ENCODE assay signal across 26 cellular contexts in the genomic region with DNA sequence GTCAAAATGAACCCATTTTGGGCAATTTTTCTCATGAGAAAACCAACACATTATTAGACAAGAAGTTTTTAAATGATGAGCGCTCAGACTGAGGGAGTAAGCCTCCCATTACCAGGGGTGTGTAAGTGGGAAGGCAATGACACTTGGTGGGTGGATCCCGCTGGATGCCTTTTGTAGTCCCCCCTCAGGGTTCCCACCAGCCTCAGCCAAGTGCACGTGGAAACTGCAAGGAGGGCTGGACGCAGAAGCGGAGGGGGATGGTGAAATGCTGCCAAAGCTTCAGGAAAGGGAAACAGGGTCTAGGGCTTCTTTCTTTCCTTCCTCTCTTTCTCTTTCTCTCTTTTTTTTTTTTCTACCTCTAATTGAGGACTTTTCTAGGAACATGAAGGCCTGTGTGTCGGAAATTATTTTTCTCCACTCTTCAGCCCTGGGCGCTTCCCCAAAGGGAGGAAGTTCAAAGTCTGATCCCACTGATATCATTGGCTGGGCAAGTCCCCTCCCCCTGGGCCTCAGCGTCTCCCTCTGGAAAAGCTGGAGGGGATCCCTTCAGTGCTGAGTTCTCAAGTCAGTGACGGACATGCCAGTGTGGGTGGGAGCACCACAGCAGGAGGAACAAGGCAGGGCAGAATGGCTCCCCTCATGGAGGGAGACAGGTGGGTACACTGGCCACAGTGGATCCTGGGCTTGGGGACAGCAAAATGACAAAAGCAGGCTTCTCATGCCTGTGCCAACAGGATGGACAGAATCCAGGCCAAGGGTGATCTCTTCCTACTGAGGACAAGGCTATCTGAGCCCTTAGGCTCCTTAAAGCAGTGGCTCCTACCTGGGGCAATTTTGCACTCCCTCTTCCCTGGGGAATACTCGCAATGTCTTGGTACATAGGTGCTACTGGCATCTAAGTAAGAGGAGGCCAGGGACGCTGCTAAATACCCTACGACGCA. TPM values are rescaled to one million over a fixed set of nuclear protein-coding genes. Genes with fewer than 3 reads are reported as not detected.
DNase-seq lines count a peak whose midpoint lies in the region; ATAC-seq and TF ChIP-seq lines count a peak whose summit lies in the region.
"Had no signal": no experiment of that assay in that cellular context is flagged by ENCODE, and none has a peak within 500 bp of the region (broad histone marks: within the 10 kb centered on the region; RNA-seq: fewer than 3 reads in every experiment).

No MANE protein-coding gene starts in this region.

- H2AFZ ChIP-seq in osteoblast (ENCODE audit: low read length): no peak overlapping the region
- H2AFZ ChIP-seq: parathyroid adenoma had no signal

- H3K4me2 ChIP-seq in osteoblast (ENCODE audit: insufficient read depth, low read length): no peak overlapping the region

- H3K4me3 ChIP-seq in A673 (ENCODE audit: low read depth, low read length, poor library complexity, severe bottlenecking) (no peak overlapping the region), RWPE2 (ENCODE audit: severe bottlenecking) (no peak overlapping the region), osteoblast (ENCODE audit: insufficient read depth, low read length) (no peak overlapping the region)
- H3K4me3 ChIP-seq: esophagus muscularis mucosa, mucosa of descending colon, SJCRH30, thoracic aorta, vagina had no signal

- H3K27ac ChIP-seq in A673 (ENCODE audit: low read depth, low read length, poor library complexity, severe bottlenecking) (peak overlapping the region; percentile 29), RWPE2 (ENCODE audit: poor library complexity, severe bottlenecking) (peak overlapping the region; percentile 22), osteoblast (ENCODE audit: low read depth, low read length) (no peak overlapping the region)
- H3K27ac ChIP-seq: esophagus muscularis mucosa, foreskin keratinocyte, parathyroid adenoma, SJCRH30, thoracic aorta, vagina had no signal

- CTCF ChIA-PET in A673 (lab: Charles Lee): no interaction called here

- TF ChIP-seq CTCF in A673 (conservative IDR thresholded peaks at IDR 0.05; ENCODE audit: low read depth, low read length) (no peak), RWPE2 (IDR thresholded peaks at IDR 0.05; ENCODE audit: poor library complexity, severe bottlenecking) (no peak), osteoblast (IDR thresholded peaks at IDR 0.05; ENCODE audit: extremely low read depth, low read depth, low read length) (no peak)

- intact Hi-C loops in A673 (cut with micrococcal nuclease; ENCODE audit: unreplicated experiment): no loop called here

- ATAC-seq in RWPE2 (ENCODE audit: low read depth) (no peak), left lobe of liver (peak; percentile 87), GM21576 (IDR thresholded peaks at IDR 0.05; ENCODE audit: unreplicated experiment) (no peak), HG03432 (IDR thresholded peaks at IDR 0.05; ENCODE audit: unreplicated experiment) (no peak)
- ATAC-seq: foreskin keratinocyte, left colon, Panc1 had no signal

- H3K9me3 ChIP-seq in A673 (ENCODE audit: low read depth, low read length, poor library complexity, severe bottlenecking) (peaks cover 6% of the 10 kb centered on the region), RWPE2 (ENCODE audit: severe bottlenecking) (no peaks in the 10 kb centered on the region), osteoblast (ENCODE audit: low read depth, low read length) (no peaks in the 10 kb centered on the region)
- H3K9me3 ChIP-seq: esophagus muscularis mucosa, mucosa of descending colon, SJCRH30, thoracic aorta, vagina had no signal

- peaks cover 27% of the 10 kb centered on the region for H4K20me1 ChIP-seq in osteoblast (ENCODE audit: insufficient read depth, low read length)

- H3K36me3 ChIP-seq in A673 (ENCODE audit: insufficient read depth, low read length, poor library complexity, severe bottlenecking): no peaks in the 10 kb centered on the region
- H3K36me3 ChIP-seq in RWPE2 (ENCODE audit: low read depth): peaks cover 33% of the 10 kb centered on the region
- H3K36me3 ChIP-seq in osteoblast (ENCODE audit: insufficient read depth, low read length): no peaks in the 10 kb centered on the region
- H3K36me3 ChIP-seq: thoracic aorta, vagina had no signal

- H3K4me1 ChIP-seq in A673 (ENCODE audit: insufficient read depth, low read length, poor library complexity, severe bottlenecking) (peaks cover 19% of the 10 kb centered on the region), RWPE2 (ENCODE audit: insufficient read depth, poor library complexity, severe bottlenecking) (peaks cover 35% of the 10 kb centered on the region), osteoblast (ENCODE audit: insufficient read depth, low read length) (peaks cover 14% of the 10 kb centered on the region)
- H3K4me1 ChIP-seq: parathyroid adenoma, SJCRH30 had no signal

- H3K27me3 ChIP-seq in A673 (replicated peaks; ENCODE audit: insufficient read depth, low read depth, low read length, poor library complexity): no peaks in the 10 kb centered on the region
- no peaks in the 10 kb centered on the region for H3K27me3 ChIP-seq in RWPE2 (ENCODE audit: insufficient read depth, poor library complexity, severe bottlenecking)
- no peaks in the 10 kb centered on the region for H3K27me3 ChIP-seq in osteoblast (ENCODE audit: insufficient read depth, low read length)
- H3K27me3 ChIP-seq: esophagus muscularis mucosa, foreskin keratinocyte, SJCRH30, vagina had no signal

- peaks cover 23% of the 10 kb centered on the region for H3K79me2 ChIP-seq in osteoblast (ENCODE audit: insufficient read depth, low read length)
- H3K79me2 ChIP-seq: parathyroid adenoma had no signal

- POLR2A ChIA-PET in A673 (lab: Charles Lee; ENCODE audit: low non-redundant PET): no interaction called here

- DNase-seq in A673 (ENCODE audit: low spot score) (no peak), RWPE2 (ENCODE audit: low spot score) (no peak), left lobe of liver (ENCODE audit: low spot score) (no peak), osteoblast (ENCODE audit: insufficient read length, low spot score, missing footprints) (peak; percentile 3), COR-L47 (lab: John Stamatoyannopoulos, UW) (no peak)
- DNase-seq in activated effector memory CD4-positive, alpha-beta T cell treated with Interleukin-2 at 50 U/mL for 16 hours: no peak
- DNase-seq: activated CD4-positive, alpha-beta T cell treated with anti-CD3 and anti-CD28 coated beads, Interleukin-2, amount 50 U/mL, for 48 hours; activated CD4-positive, CD25-positive, alpha-beta regulatory T cell; activated naive CD4-positive, alpha-beta T cell treated with anti-CD3 and anti-CD28 coated beads, Interleukin-2, amount 50 U/mL, for 16 hours; foreskin keratinocyte; H7; left colon; mucosa of descending colon; NCI-H1092 treated with DMSO at 0.1 percent for 48 hours; NCI-H187; NCI-H2171; NCI-H526 treated with DMSO at 0.1 percent for 48 hours; SJCRH30; stimulated activated naive CD4-positive, alpha-beta T cell had no signal

- no TSS peak for BruUV-seq in A673 (replicated peaks; lab: Mats Ljungman, UMichigan)

RNA-seq across cellular contexts. Expression of gene SLC25A51, which starts 24.0 kb away (rescaled TPM):
- total RNA-seq in A673 (2021): 36.3 and 40.8 TPM in 2 replicates
- 5.6 TPM for total RNA-seq in left lobe of liver
- 114 and 119 TPM in 2 replicates for total RNA-seq in osteoblast
